ENCODE assay signal across 8 cellular contexts in genomic region chr1:19310720-19311502, GRCh38. TPM values are rescaled to one million over a fixed set of nuclear protein-coding genes. Genes with fewer than 3 reads are reported as not detected.
DNase-seq lines count a peak whose midpoint lies in the region; ATAC-seq and TF ChIP-seq lines count a peak whose summit lies in the region.

No MANE protein-coding gene starts in this region.

- H3K27me3 Mint-ChIP-seq in activated naive CD4-positive, alpha-beta T cell treated with anti-CD3 and anti-CD28 coated beads, Interleukin-2, amount 50 U/mL, for 24 hours: no peaks in the 10 kb centered on the region
- no peaks in the 10 kb centered on the region for H3K27me3 Mint-ChIP-seq in progenitor cell of endocrine pancreas

- H3K4me3 ChIP-seq in fibroblast of pulmonary artery (replicated peaks; ENCODE audit: low read depth, low read length): peak overlapping the region; percentile 75

- TF ChIP-seq CTCF in fibroblast of pulmonary artery (IDR thresholded peaks at IDR 0.05; ENCODE audit: low read length, missing control alignments) (no peak), progenitor cell of endocrine pancreas (IDR thresholded peaks at IDR 0.05; ENCODE audit: unreplicated experiment) (no peak)

- H3K4me1 Mint-ChIP-seq in activated naive CD4-positive, alpha-beta T cell treated with anti-CD3 and anti-CD28 coated beads, Interleukin-2, amount 50 U/mL, for 24 hours: peaks cover 41% of the 10 kb centered on the region
- H3K4me1 Mint-ChIP-seq in progenitor cell of endocrine pancreas (ENCODE audit: low read depth): peaks cover 15% of the 10 kb centered on the region

- peak overlapping the region; percentile 91 for H3K4me3 Mint-ChIP-seq in activated naive CD4-positive, alpha-beta T cell treated with anti-CD3 and anti-CD28 coated beads, Interleukin-2, amount 50 U/mL, for 24 hours
- H3K4me3 Mint-ChIP-seq in progenitor cell of endocrine pancreas (ENCODE audit: low read depth): peak overlapping the region; percentile 88

- H3K27ac Mint-ChIP-seq in activated naive CD4-positive, alpha-beta T cell treated with anti-CD3 and anti-CD28 coated beads, Interleukin-2, amount 50 U/mL, for 24 hours: peak overlapping the region; percentile 76
- H3K27ac Mint-ChIP-seq in progenitor cell of endocrine pancreas: peak overlapping the region; percentile 79

- ATAC-seq in SK-N-SH treated with all-trans-retinoic acid at 6 μM for 48 hours (peak; percentile 40), HG02840 (IDR thresholded peaks at IDR 0.05; ENCODE audit: low FRiP score, unreplicated experiment) (no peak)

- no peaks in the 10 kb centered on the region for H3K9me3 Mint-ChIP-seq in activated naive CD4-positive, alpha-beta T cell treated with anti-CD3 and anti-CD28 coated beads, Interleukin-2, amount 50 U/mL, for 24 hours
- no peaks in the 10 kb centered on the region for H3K9me3 Mint-ChIP-seq in progenitor cell of endocrine pancreas (ENCODE audit: low read depth)

- H3K36me3 Mint-ChIP-seq in activated naive CD4-positive, alpha-beta T cell treated with anti-CD3 and anti-CD28 coated beads, Interleukin-2, amount 50 U/mL, for 24 hours: peaks cover 4% of the 10 kb centered on the region
- H3K36me3 Mint-ChIP-seq in progenitor cell of endocrine pancreas (ENCODE audit: insufficient read depth): peaks cover 12% of the 10 kb centered on the region

- no peak for DNase-seq in activated naive CD4-positive, alpha-beta T cell treated with Interleukin-2 at 50 U/mL for 16 hours
- DNase-seq in fibroblast of pulmonary artery (ENCODE audit: low read depth) (no peak), progenitor cell of endocrine pancreas (ENCODE audit: low spot score, unreplicated experiment) (no peak), activated gamma-delta T cell treated with Interleukin-2 at 50 U/mL for 16 hours (no peak), amygdala (lab: John Stamatoyannopoulos, UW) (no peak)

TF ChIP-seq in SK-N-SH treated with all-trans-retinoic acid at 6 μM for 48 hours, 23 proteins besides CTCF, POLR2A, EP300 and RAD21:
- TF ChIP-seq ZNF8 (CRISPR knock-in tag; IDR thresholded peaks at IDR 0.05) (no peak), OSR1 (CRISPR knock-in tag; IDR thresholded peaks at IDR 0.05) (no peak), CSDC2 (CRISPR knock-in tag; IDR thresholded peaks at IDR 0.05) (no peak), RARB (CRISPR knock-in tag; IDR thresholded peaks at IDR 0.05) (no peak), TCF4 (CRISPR knock-in tag; IDR thresholded peaks at IDR 0.05; ENCODE audit: borderline replicate concordance) (no peak), ZC3H10 (CRISPR knock-in tag; IDR thresholded peaks at IDR 0.05) (no peak), ZFP3 (CRISPR knock-in tag; IDR thresholded peaks at IDR 0.05) (no peak), ISL1 (CRISPR knock-in tag; IDR thresholded peaks at IDR 0.05) (no peak), BACH2 (CRISPR knock-in tag; IDR thresholded peaks at IDR 0.05; ENCODE audit: borderline replicate concordance) (no peak), ZFP30 (CRISPR knock-in tag; IDR thresholded peaks at IDR 0.05) (no peak), PPARA (CRISPR knock-in tag; IDR thresholded peaks at IDR 0.05; ENCODE audit: borderline replicate concordance) (no peak)
TF ChIP-seq in SK-N-SH treated with all-trans-retinoic acid at 6 μM for 48 hours: peak in this region for 0.

RNA-seq across cellular contexts. Expression of gene AKR7A2, which starts 1.0 kb away (rescaled TPM):
- total RNA-seq in progenitor cell of endocrine pancreas: 53.7 and 55.8 TPM in 2 replicates

RNA-seq across cellular contexts. Expression of gene SLC66A1, which starts 1.2 kb away (rescaled TPM):
- total RNA-seq in progenitor cell of endocrine pancreas: 25.7 and 26.7 TPM in 2 replicates

RNA-seq across cellular contexts. Expression of gene AKR7A3, which starts 22.3 kb away (rescaled TPM):
- 2.1 and 2.7 TPM in 2 replicates for total RNA-seq in progenitor cell of endocrine pancreas

RNA-seq across cellular contexts. Expression of gene MRTO4, which starts 59.3 kb away (rescaled TPM):
- 27.8 and 33.9 TPM in 2 replicates for total RNA-seq in progenitor cell of endocrine pancreas

RNA-seq across cellular contexts. Expression of gene EMC1, which starts 59.6 kb away (rescaled TPM):
- 61.9 and 66.7 TPM in 2 replicates for total RNA-seq in progenitor cell of endocrine pancreas
